8 cellular contexts compared by ENCODE assay signal in the genomic region with DNA sequence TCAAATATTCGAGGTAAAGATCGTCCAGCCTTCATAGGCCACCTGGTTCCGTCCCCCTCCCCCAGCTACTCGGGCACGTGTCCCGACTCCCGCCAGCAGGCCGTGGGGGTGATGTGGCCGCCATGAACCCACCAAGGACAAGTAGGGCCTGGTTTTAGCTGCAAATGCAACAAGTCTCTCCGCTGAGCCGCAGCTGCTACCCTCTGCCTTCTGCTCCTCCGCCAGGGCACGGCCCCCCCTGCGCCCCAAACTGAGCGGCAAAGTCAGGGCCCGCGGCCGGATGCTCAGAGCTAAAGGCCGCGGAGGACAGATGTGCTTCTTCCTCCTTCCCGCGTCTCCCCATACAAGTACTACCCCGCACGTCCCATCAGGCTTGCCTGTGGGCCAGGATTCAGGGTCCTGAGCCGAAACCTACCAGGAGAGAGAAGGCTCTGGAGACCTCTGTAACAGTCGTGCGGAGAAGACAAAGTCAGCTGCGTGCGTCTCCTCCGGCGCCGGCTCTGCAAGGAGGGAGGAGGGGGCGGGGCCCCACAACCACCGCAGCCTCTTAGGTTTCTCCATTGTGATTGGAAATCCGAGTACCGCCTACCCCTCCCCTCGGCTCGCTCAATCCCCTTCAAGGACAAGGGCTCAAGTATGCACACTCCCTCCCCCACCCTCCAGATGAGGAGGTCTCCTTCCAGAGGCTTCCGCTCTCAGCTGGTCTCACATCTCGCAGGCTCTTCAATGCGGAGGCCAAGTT. TPM values are rescaled to one million over a fixed set of nuclear protein-coding genes. Genes with fewer than 3 reads are reported as not detected.
DNase-seq lines count a peak whose midpoint lies in the region; ATAC-seq, FAIRE-seq and TF ChIP-seq lines count a peak whose summit lies in the region.

TSS of gene LDHB (minus strand) at position 507 of the 742 bp plus-strand sequence. CDS start 3,171 bp downstream, outside the sequence.

- no peaks in the 10 kb centered on the region for H3K27me3 Mint-ChIP-seq in dendritic cell treated with granulocyte-macrophage colony-stimulating factor and Interleukin-4, amounts not matched to agents 40 ng/mL and 50 ng/mL, for 4 days

- peak within 1 kb of the TSS; percentile 80 for H3K27ac Mint-ChIP-seq in dendritic cell treated with granulocyte-macrophage colony-stimulating factor and Interleukin-4, amounts not matched to agents 40 ng/mL and 50 ng/mL, for 4 days

- peak within 1 kb of the TSS; percentile 93 for H3K4me3 Mint-ChIP-seq in dendritic cell treated with granulocyte-macrophage colony-stimulating factor and Interleukin-4, amounts not matched to agents 40 ng/mL and 50 ng/mL, for 4 days

- DNase-seq in BJ (ENCODE audit: low read depth) (peak; percentile 84), GM19239 (ENCODE audit: insufficient read length, low spot score) (peak; percentile 73), NCI-H748 (lab: John Stamatoyannopoulos, UW; ENCODE audit: unreplicated experiment) (peak; percentile 94), left lung (peak; percentile 95 to 96)
- peak; percentile 91 for DNase-seq in activated CD4-positive, alpha-beta T cell treated with anti-CD3 and anti-CD28 coated beads, Interleukin-2, amount 50 U/mL, for 1 hour
- peak; percentile 97 for DNase-seq in stimulated activated CD4-positive, alpha-beta T cell treated with anti-CD3 and anti-CD28 coated beads, Interleukin-4, amount 100 ng/mL, for 24 hours

- H3K9me3 ChIP-seq in left lung, result no peaks in the 10 kb centered on the region

- H3K27ac ChIP-seq in left lung, result peak within 1 kb of the TSS; percentile 78 to 95

- peaks cover 22% of the 10 kb centered on the region for H3K4me1 Mint-ChIP-seq in dendritic cell treated with granulocyte-macrophage colony-stimulating factor and Interleukin-4, amounts not matched to agents 40 ng/mL and 50 ng/mL, for 4 days (ENCODE audit: low read depth)

- intact Hi-C loops in dendritic cell treated with granulocyte-macrophage colony-stimulating factor and Interleukin-4, amounts not matched to agents 40 ng/mL and 50 ng/mL, for 4 days (cut with micrococcal nuclease), result loop anchor here (5.0 kb wide), 1 partner anchor 155 kb away; the partner anchor contains the start of genes GOLT1B and RECQL
- intact Hi-C loops in left lung (cut with DNase I), result no loop called here

- CTCF ChIA-PET in BJ (lab: Yijun Ruan, JAX), result interaction anchor here (0.5 to 1.2 kb wide), 7 partner anchors 8 to 304 kb away, joined by 3 to 5 read pairs (median 3); no protein-coding TSS in a partner anchor

- peaks cover 0 to 23% of the 10 kb centered on the region in 2 donors for H3K4me1 ChIP-seq in left lung

- peaks cover 33% of the 10 kb centered on the region for H3K36me3 Mint-ChIP-seq in dendritic cell treated with granulocyte-macrophage colony-stimulating factor and Interleukin-4, amounts not matched to agents 40 ng/mL and 50 ng/mL, for 4 days (ENCODE audit: low read depth)

- ATAC-seq in HG03457 (IDR thresholded peaks at IDR 0.05; ENCODE audit: unreplicated experiment) (peak; percentile 97), left lung (peak; percentile 98)

- POLR2A ChIA-PET in BJ (lab: Charles Lee), result interaction anchor here (0.5 to 0.7 kb wide), 2 partner anchors 15 to 16 kb away, joined by 3 to 4 read pairs; no protein-coding TSS in a partner anchor

- FAIRE-seq in GM19239 (lab: Jason Lieb, UNC), result peak; percentile 98

- peaks cover 2% of the 10 kb centered on the region; the same call in 1 of the 2 replicates for H3K36me3 ChIP-seq in BJ (ENCODE audit: control insufficient read depth, insufficient read depth, low read length)
- peaks cover 0 to 18% of the 10 kb centered on the region in 2 donors for H3K36me3 ChIP-seq in left lung

- no peak for TF ChIP-seq CTCF in BJ (IDR thresholded peaks at IDR 0.05; ENCODE audit: insufficient read depth, low read depth, low read length)
- TF ChIP-seq CTCF in left lung (IDR thresholded peaks at IDR 0.05), result no peak

- no peaks in the 10 kb centered on the region for H3K9me3 Mint-ChIP-seq in dendritic cell treated with granulocyte-macrophage colony-stimulating factor and Interleukin-4, amounts not matched to agents 40 ng/mL and 50 ng/mL, for 4 days

- peak within 1 kb of the TSS; percentile 70 for H3K4me3 ChIP-seq in BJ (ENCODE audit: low read depth, low read length)
- H3K4me3 ChIP-seq in left lung, result peak within 1 kb of the TSS; percentile 72 to 79

- H3K27me3 ChIP-seq in BJ (ENCODE audit: control insufficient read depth, insufficient read depth, low read length) (no peaks in the 10 kb centered on the region), left lung (no peaks in the 10 kb centered on the region)

RNA-seq across cellular contexts. Expression of gene LDHB, which starts in this region (rescaled TPM):
- 275 and 592 TPM in 2 replicates for polyA plus RNA-seq in BJ (2011; rRNA removed)
- 133 and 147 TPM in 2 replicates for polyA minus RNA-seq in BJ (2011; rRNA and poly(A)+ RNA removed)
- total RNA-seq in left lung, result 100 to 1,000 TPM; 512 to 592 TPM

Comparison
In these comparisons a context has a peak if more than half of its experiments do, and no peak if none do; other contexts are left out.
1. Peak in every context shown above with its lines: DNase-seq, ATAC-seq, H3K4me3 ChIP-seq and H3K27ac ChIP-seq.